ENCODE assay signal across 21 cellular contexts in genomic region chr13:60410299-60410698, GRCh38.
"Had no signal": no experiment of that assay in that cellular context is flagged by ENCODE, and none has a peak within 500 bp of the region (broad histone marks: within the 10 kb centered on the region; RNA-seq: fewer than 3 reads in every experiment).

No MANE protein-coding gene starts in this region.

- ATAC-seq: activated CD8-positive, alpha-beta memory T cell treated with anti-CD3 and anti-CD28 coated beads, Interleukin-2, amount 10 ng/mL, durations not matched to agents 7 days and 5 days; right cardiac atrium; upper lobe of right lung had no signal

- H3K27me3 ChIP-seq: brain microvascular endothelial cell, upper lobe of right lung had no signal

- H3K4me3 Mint-ChIP-seq: activated CD4-positive, alpha-beta memory T cell treated with anti-CD3 and anti-CD28 coated beads for 36 hours; activated CD8-positive, alpha-beta memory T cell treated with anti-CD3 and anti-CD28 coated beads, Interleukin-2, amount 10 ng/mL, durations not matched to agents 7 days and 5 days; activated naive CD8-positive, alpha-beta T cell; activated T-cell treated with anti-CD3 and anti-CD28 coated beads, Interleukin-2, amount 50 U/mL, for 4 hours; nephron progenitor cell had no signal

- H3K27ac Mint-ChIP-seq: activated CD4-positive, alpha-beta memory T cell treated with anti-CD3 and anti-CD28 coated beads for 36 hours; activated CD8-positive, alpha-beta memory T cell treated with anti-CD3 and anti-CD28 coated beads, Interleukin-2, amount 10 ng/mL, durations not matched to agents 7 days and 5 days; activated naive CD8-positive, alpha-beta T cell; nephron progenitor cell had no signal

- H3K27me3 Mint-ChIP-seq: activated CD4-positive, alpha-beta memory T cell treated with anti-CD3 and anti-CD28 coated beads for 36 hours; activated CD8-positive, alpha-beta memory T cell treated with anti-CD3 and anti-CD28 coated beads, Interleukin-2, amount 10 ng/mL, durations not matched to agents 7 days and 5 days; activated naive CD8-positive, alpha-beta T cell had no signal

- H3K36me3 ChIP-seq: brain microvascular endothelial cell, thoracic aorta, upper lobe of right lung had no signal

- H3K4me3 ChIP-seq: smooth muscle cell, thoracic aorta, upper lobe of right lung had no signal

- H3K27ac ChIP-seq: brain microvascular endothelial cell, thoracic aorta, upper lobe of right lung had no signal

- H3K9me3 Mint-ChIP-seq: activated T-cell treated with anti-CD3 and anti-CD28 coated beads, Interleukin-2, amount 50 U/mL, for 4 hours had no signal

- DNase-seq: activated CD4-positive, alpha-beta memory T cell treated with anti-CD3 and anti-CD28 coated beads for 36 hours; activated CD8-positive, alpha-beta memory T cell treated with anti-CD3 and anti-CD28 coated beads, Interleukin-2, amount 10 ng/mL, durations not matched to agents 7 days and 5 days; activated gamma-delta T cell treated with Interleukin-2 at 50 U/mL for 16 hours; activated T-cell treated with anti-CD3 and anti-CD28 coated beads, Interleukin-2, amount 50 U/mL, for 4 hours; amygdala; brain microvascular endothelial cell; cortex of kidney; effector CD8-positive, alpha-beta T cell; foreskin fibroblast; glutamatergic neuron; hypothalamus; kidney glomerular epithelial cell; mesenchymal stem cell; nephron progenitor cell; occipital lobe; right cardiac atrium; T-helper 9 cell; upper lobe of right lung had no signal

- H3K9me3 ChIP-seq: thoracic aorta, upper lobe of right lung had no signal
